In genomic region chr2:14944562-14945346, GRCh38 we compare ENCODE assay signal across 8 cellular contexts.
DNase-seq lines count a peak whose midpoint lies in the region; ATAC-seq and TF ChIP-seq lines count a peak whose summit lies in the region.

No MANE protein-coding gene starts in this region.

- DNase-seq in AG08395 (ENCODE audit: low spot score) = peak; percentile 21
- DNase-seq in astrocyte of the hippocampus (ENCODE audit: low read depth, low spot score) = peak; percentile 67
- DNase-seq in renal cortical epithelial cell (ENCODE audit: low read depth) = peak; percentile 13
- DNase-seq in mesothelial cell of epicardium (ENCODE audit: low spot score in 2 of 2, unreplicated experiment in 2 of 2) = no peak
- no peak for DNase-seq in activated CD4-positive, alpha-beta T cell treated with anti-CD3 and anti-CD28 coated beads, Interleukin-2, amount 50 U/mL, for 48 hours

- no peaks in the 10 kb centered on the region for H3K4me1 Mint-ChIP-seq in mesothelial cell of epicardium

- no peaks in the 10 kb centered on the region for H3K36me3 Mint-ChIP-seq in mesothelial cell of epicardium

- TF ChIP-seq CTCF in LNCAP (IDR thresholded peaks at IDR 0.05) (peak; percentile 60), mesothelial cell of epicardium (IDR thresholded peaks at IDR 0.05; ENCODE audit: unreplicated experiment) (no peak)

- H3K27me3 Mint-ChIP-seq in mesothelial cell of epicardium (ENCODE audit: low read depth) = peaks cover 23% of the 10 kb centered on the region

- ATAC-seq in GM19438 (IDR thresholded peaks at IDR 0.05; ENCODE audit: low read depth, unreplicated experiment) (peak; percentile 87), HG03045 (IDR thresholded peaks at IDR 0.05; ENCODE audit: unreplicated experiment) (no peak)

- H3K27ac Mint-ChIP-seq in mesothelial cell of epicardium = no peak overlapping the region

- H3K9me3 Mint-ChIP-seq in mesothelial cell of epicardium = peaks cover 22% of the 10 kb centered on the region

- no peak overlapping the region for H3K4me3 Mint-ChIP-seq in mesothelial cell of epicardium

Comparison
In these comparisons a context has a peak if more than half of its experiments do, and no peak if none do; other contexts are left out.
1. DNase-seq: peak in AG08395 (single experiment), astrocyte of the hippocampus (single experiment) and renal cortical epithelial cell (single experiment); none in mesothelial cell of epicardium (0 of 2) and activated CD4-positive, alpha-beta T cell treated with anti-CD3 and anti-CD28 coated beads, Interleukin-2, amount 50 U/mL, for 48 hours (0 of 2).